Comparison of ENCODE assay signal across 9 cellular contexts in the genomic region with DNA sequence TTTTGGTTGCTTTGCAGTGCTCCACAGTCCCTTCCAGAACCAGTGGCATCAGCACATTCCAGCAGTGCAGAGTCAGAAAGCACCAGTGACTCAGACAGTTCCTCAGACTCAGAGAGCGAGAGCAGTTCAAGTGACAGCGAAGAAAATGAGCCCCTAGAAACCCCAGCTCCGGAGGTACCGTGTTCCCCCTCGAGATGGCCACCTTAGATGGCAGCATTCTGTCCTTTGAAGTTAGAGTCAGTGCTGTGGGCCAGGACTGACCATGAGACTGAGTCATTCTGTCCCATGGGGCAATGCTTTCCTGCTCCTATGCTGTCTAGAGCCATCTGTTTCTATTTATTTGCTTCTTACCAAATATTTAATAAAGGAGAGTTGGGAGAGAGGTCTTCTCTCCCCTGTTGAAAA.
DNase-seq lines count a peak whose midpoint lies in the region; ATAC-seq, FAIRE-seq and TF ChIP-seq lines count a peak whose summit lies in the region.
"Had no signal": no experiment of that assay in that cellular context is flagged by ENCODE, and none has a peak within 500 bp of the region (broad histone marks: within the 10 kb centered on the region; RNA-seq: fewer than 3 reads in every experiment).

No MANE protein-coding gene starts in this region.

- H4K20me1 ChIP-seq in HepG2 (ENCODE audit: insufficient read depth, low read length) = no peaks in the 10 kb centered on the region

- H3K9me3 ChIP-seq in breast epithelium (no peaks in the 10 kb centered on the region), HepG2 (ENCODE audit: low read length) (no peaks in the 10 kb centered on the region), uterus (no peaks in the 10 kb centered on the region)
- H3K9me3 ChIP-seq: testis had no signal

- 96% methylated on average over 5 of the region's 5 CpGs for WGBS in HepG2 (ENCODE audit: low lambda C conversion rate)

- TF ChIP-seq EP300 in HepG2 (IDR thresholded peaks at IDR 0.05; ENCODE audit: low read depth in 2 of 2, low read length in 2 of 2) (no peak), HepG2 (CRISPR knock-in tag; IDR thresholded peaks at IDR 0.05; ENCODE audit: borderline replicate concordance) (no peak)

- DNase-seq in stimulated activated CD4-positive, alpha-beta T cell treated with anti-CD3 and anti-CD28 coated beads, Interleukin-15, amount 100 ng/mL, for 24 hours = peak; percentile 14
- no peak for DNase-seq in stimulated activated CD4-positive, alpha-beta T cell treated with anti-CD3 and anti-CD28 coated beads, Interleukin-2, amount 100 ng/mL, for 24 hours
- DNase-seq in breast epithelium (ENCODE audit: low spot score in 2 of 2) (no peak), HepG2 (ENCODE audit: low spot score) (no peak), uterus (peak; percentile 46 to 67), NCI-H1930 (lab: John Stamatoyannopoulos, UW) (no peak), occipital lobe (lab: John Stamatoyannopoulos, UW) (no peak)
- DNase-seq in activated CD4-positive, alpha-beta T cell treated with anti-CD3 and anti-CD28 coated beads for 48 hours = no peak
- DNase-seq: testis had no signal

- in situ Hi-C loops in HepG2 (cut with HindIII; ENCODE audit: extremely low pct_ligation_motif_present, low pct_unique_long_range_greater_than_20kb) = no loop called here

- TF ChIP-seq POLR2A in breast epithelium (IDR thresholded peaks at IDR 0.05) (no peak), HepG2 (IDR thresholded peaks at IDR 0.05; ENCODE audit: insufficient read depth in 1 of 2, low read depth in 2 of 2, low read length in 2 of 2) (no peak), uterus (IDR thresholded peaks at IDR 0.05) (no peak)

- CTCF ChIA-PET in HepG2 (lab: Yijun Ruan, JAX; ENCODE audit: low intra/inter-chr PET ratio, low total read pairs) = no interaction called here

- H3K27ac ChIP-seq in breast epithelium = peak overlapping the region; percentile 29 to 78
- no peak overlapping the region for H3K27ac ChIP-seq in HepG2 (ENCODE audit: extremely low read length, insufficient read depth, low read length)
- H3K27ac ChIP-seq in uterus = peak overlapping the region; percentile 72 to 87

- H3K27me3 ChIP-seq in breast epithelium = no peaks in the 10 kb centered on the region
- H3K27me3 ChIP-seq in HepG2 (ENCODE audit: control insufficient read depth in 1 of 2, insufficient read depth in 2 of 2, low read length in 2 of 2) = no peaks in the 10 kb centered on the region
- H3K27me3 ChIP-seq in uterus = no peaks in the 10 kb centered on the region
- H3K27me3 ChIP-seq: testis had no signal

- no peak for ATAC-seq in HepG2

- no peaks in the 10 kb centered on the region for H3K36me3 ChIP-seq in breast epithelium
- peaks cover 9 to 40% of the 10 kb centered on the region in 2 experiments for H3K36me3 ChIP-seq in HepG2 (replicated peaks in 1 of 2; ENCODE audit: control insufficient read depth in 1 of 2, insufficient read depth in 2 of 2, low read length in 2 of 2)
- no peaks in the 10 kb centered on the region for H3K36me3 ChIP-seq in uterus

- H3K4me3 ChIP-seq in breast epithelium (no peak overlapping the region), HepG2 (replicated peaks in 1 of 3; ENCODE audit: insufficient read depth in 1 of 3, low read depth in 2 of 3, low read length in 3 of 3) (no peak overlapping the region), uterus (no peak overlapping the region)
- H3K4me3 ChIP-seq: testis had no signal

- no peak overlapping the region for H3K9ac ChIP-seq in HepG2 (ENCODE audit: insufficient read depth, low read depth, low read length)

- intact Hi-C loops in breast epithelium (cut with DNase I; ENCODE audit: low total_unique reads) (no loop called here), HepG2 (cut with micrococcal nuclease; ENCODE audit: unreplicated experiment) (loop anchor here (5.0 kb wide), 2 partner anchors 171 to 186 kb away; a partner anchor contains a TSS), uterus (cut with DNase I; ENCODE audit: low total_unique reads) (loop anchor here (10.0 kb wide), 1 partner anchor 183 kb away; no protein-coding TSS in a partner anchor)

- no peak for FAIRE-seq in HepG2 (lab: Jason Lieb, UNC)

- no peak overlapping the region for H3K4me2 ChIP-seq in HepG2 (ENCODE audit: low read depth, low read length)

- no peak for TF ChIP-seq CTCF in breast epithelium (IDR thresholded peaks at IDR 0.05)
- no peak for TF ChIP-seq CTCF in HepG2 (CRISPR knock-in tag; IDR thresholded peaks at IDR 0.05)
- TF ChIP-seq CTCF in uterus (IDR thresholded peaks at IDR 0.05) = no peak

- POLR2A ChIA-PET in HepG2 (lab: Yijun Ruan, JAX) = no interaction called here

- H2AFZ ChIP-seq in HepG2 (ENCODE audit: low read length) = no peak overlapping the region

- TF ChIP-seq RAD21 in HepG2 (CRISPR knock-in tag; IDR thresholded peaks at IDR 0.05) = no peak

- peaks cover 4 to 10% of the 10 kb centered on the region in 2 donors for H3K4me1 ChIP-seq in breast epithelium
- H3K4me1 ChIP-seq in HepG2 (ENCODE audit: insufficient read depth, low read length) = peaks cover 37% of the 10 kb centered on the region
- H3K4me1 ChIP-seq in uterus = peaks cover 13 to 14% of the 10 kb centered on the region in 2 donors

- no TSS peak for BruUV-seq in HepG2 (replicated peaks; lab: Mats Ljungman, UMichigan)

- peaks cover 5% of the 10 kb centered on the region for H3K79me2 ChIP-seq in HepG2 (ENCODE audit: insufficient read depth, low read length)

TF ChIP-seq in HepG2, 621 proteins besides CTCF, POLR2A, EP300 and RAD21:
- TF ChIP-seq, protein P1, sequence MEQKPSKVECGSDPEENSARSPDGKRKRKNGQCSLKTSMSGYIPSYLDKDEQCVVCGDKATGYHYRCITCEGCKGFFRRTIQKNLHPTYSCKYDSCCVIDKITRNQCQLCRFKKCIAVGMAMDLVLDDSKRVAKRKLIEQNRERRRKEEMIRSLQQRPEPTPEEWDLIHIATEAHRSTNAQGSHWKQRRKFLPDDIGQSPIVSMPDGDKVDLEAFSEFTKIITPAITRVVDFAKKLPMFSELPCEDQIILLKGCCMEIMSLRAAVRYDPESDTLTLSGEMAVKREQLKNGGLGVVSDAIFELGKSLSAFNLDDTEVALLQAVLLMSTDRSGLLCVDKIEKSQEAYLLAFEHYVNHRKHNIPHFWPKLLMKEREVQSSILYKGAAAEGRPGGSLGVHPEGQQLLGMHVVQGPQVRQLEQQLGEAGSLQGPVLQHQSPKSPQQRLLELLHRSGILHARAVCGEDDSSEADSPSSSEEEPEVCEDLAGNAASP (CRISPR knock-in tag; IDR thresholded peaks at IDR 0.05; ENCODE audit: borderline replicate concordance) = no peak
- TF ChIP-seq, protein P2, sequence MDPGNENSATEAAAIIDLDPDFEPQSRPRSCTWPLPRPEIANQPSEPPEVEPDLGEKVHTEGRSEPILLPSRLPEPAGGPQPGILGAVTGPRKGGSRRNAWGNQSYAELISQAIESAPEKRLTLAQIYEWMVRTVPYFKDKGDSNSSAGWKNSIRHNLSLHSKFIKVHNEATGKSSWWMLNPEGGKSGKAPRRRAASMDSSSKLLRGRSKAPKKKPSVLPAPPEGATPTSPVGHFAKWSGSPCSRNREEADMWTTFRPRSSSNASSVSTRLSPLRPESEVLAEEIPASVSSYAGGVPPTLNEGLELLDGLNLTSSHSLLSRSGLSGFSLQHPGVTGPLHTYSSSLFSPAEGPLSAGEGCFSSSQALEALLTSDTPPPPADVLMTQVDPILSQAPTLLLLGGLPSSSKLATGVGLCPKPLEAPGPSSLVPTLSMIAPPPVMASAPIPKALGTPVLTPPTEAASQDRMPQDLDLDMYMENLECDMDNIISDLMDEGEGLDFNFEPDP (CRISPR knock-in tag; conservative IDR thresholded peaks at IDR 0.05) = no peak
- TF ChIP-seq ZNF781 (CRISPR knock-in tag; IDR thresholded peaks at IDR 0.05; ENCODE audit: borderline replicate concordance, not compliant biosample characterization) (no peak), ZNF430 (CRISPR knock-in tag; IDR thresholded peaks at IDR 0.05) (no peak), MIER2 (CRISPR knock-in tag; IDR thresholded peaks at IDR 0.05) (no peak), FOXA1 (IDR thresholded peaks at IDR 0.05) (no peak), FOXA1 (CRISPR knock-in tag; IDR thresholded peaks at IDR 0.05) (no peak), TEAD3 (CRISPR knock-in tag; optimal IDR thresholded peaks at IDR 0.05; ENCODE audit: borderline replicate concordance) (peak; percentile 10), FOXJ3 (CRISPR knock-in tag; IDR thresholded peaks at IDR 0.05; ENCODE audit: borderline replicate concordance) (no peak), GFI1 (CRISPR knock-in tag; IDR thresholded peaks at IDR 0.05; ENCODE audit: borderline replicate concordance) (no peak), ATF7-NPFF (CRISPR knock-in tag; IDR thresholded peaks at IDR 0.05; ENCODE audit: low read depth) (no peak), MAFF (IDR thresholded peaks at IDR 0.05; ENCODE audit: low read depth, low read length) (peak; percentile 17; the same call in 1 of the 2 replicates), ATF1 (CRISPR knock-in tag; IDR thresholded peaks at IDR 0.05) (no peak), HOXA5 (CRISPR knock-in tag; IDR thresholded peaks at IDR 0.05) (no peak), ZNF557 (CRISPR knock-in tag; IDR thresholded peaks at IDR 0.05) (no peak)
- TF ChIP-seq, protein P3, sequence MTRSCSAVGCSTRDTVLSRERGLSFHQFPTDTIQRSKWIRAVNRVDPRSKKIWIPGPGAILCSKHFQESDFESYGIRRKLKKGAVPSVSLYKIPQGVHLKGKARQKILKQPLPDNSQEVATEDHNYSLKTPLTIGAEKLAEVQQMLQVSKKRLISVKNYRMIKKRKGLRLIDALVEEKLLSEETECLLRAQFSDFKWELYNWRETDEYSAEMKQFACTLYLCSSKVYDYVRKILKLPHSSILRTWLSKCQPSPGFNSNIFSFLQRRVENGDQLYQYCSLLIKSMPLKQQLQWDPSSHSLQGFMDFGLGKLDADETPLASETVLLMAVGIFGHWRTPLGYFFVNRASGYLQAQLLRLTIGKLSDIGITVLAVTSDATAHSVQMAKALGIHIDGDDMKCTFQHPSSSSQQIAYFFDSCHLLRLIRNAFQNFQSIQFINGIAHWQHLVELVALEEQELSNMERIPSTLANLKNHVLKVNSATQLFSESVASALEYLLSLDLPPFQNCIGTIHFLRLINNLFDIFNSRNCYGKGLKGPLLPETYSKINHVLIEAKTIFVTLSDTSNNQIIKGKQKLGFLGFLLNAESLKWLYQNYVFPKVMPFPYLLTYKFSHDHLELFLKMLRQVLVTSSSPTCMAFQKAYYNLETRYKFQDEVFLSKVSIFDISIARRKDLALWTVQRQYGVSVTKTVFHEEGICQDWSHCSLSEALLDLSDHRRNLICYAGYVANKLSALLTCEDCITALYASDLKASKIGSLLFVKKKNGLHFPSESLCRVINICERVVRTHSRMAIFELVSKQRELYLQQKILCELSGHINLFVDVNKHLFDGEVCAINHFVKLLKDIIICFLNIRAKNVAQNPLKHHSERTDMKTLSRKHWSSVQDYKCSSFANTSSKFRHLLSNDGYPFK (CRISPR knock-in tag; IDR thresholded peaks at IDR 0.05; ENCODE audit: borderline replicate concordance) = no peak

Comparison
In these comparisons a context has a peak if more than half of its experiments do, and no peak if none do; other contexts are left out.
1. DNase-seq: peak in stimulated activated CD4-positive, alpha-beta T cell treated with anti-CD3 and anti-CD28 coated beads, Interleukin-15, amount 100 ng/mL, for 24 hours (single experiment) and uterus (2 of 2); none in stimulated activated CD4-positive, alpha-beta T cell treated with anti-CD3 and anti-CD28 coated beads, Interleukin-2, amount 100 ng/mL, for 24 hours (0 of 2), breast epithelium (0 of 2), HepG2 (single experiment), NCI-H1930 (0 of 2), activated CD4-positive, alpha-beta T cell treated with anti-CD3 and anti-CD28 coated beads for 48 hours (single experiment) and occipital lobe (single experiment).